Comparison of ENCODE assay signal across 8 cellular contexts in the genomic region with DNA sequence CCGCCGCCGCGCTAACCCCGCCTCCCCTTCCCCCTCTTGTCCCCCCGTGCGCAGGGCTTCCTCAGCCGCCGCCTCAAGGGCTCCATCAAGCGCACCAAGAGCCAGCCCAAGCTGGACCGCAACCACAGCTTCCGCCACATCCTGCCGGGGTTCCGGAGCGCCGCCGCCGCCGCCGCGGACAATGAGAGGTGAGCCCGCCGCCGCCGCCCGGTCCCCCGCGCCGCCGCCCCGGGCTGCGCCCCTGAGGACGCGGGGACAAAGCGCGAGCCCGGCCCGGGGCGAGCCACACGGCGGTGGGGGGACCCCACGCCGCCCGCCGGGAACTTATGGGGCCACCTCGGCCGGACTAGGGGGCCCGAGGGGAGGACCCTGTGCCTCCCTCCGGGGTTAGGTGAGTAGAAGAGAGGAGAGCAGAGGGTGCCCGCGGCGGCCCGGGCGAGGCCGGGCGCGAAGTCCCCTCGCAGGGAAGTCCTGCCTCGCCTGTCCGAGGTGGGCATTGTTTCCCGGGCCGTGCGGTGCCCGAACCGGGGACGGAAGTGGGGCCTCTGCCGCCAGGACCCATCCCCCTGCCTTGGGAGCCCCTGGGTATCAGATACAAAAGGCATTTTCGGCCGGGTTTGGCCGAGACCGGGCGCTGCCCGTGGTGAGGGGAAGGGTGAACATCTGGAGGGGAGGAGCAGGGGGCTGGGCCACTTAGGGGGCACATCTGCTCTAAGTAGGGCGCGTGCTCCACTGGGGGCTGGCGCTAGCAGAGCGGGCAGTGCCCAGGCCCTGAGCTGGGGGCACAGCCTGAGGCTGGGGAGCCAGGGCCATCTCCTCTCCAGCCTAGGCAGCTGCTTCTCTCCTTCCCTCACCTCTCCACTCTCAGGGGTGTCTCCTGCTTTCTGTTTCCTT. TPM values are rescaled to one million over a fixed set of nuclear protein-coding genes. Genes with fewer than 3 reads are reported as not detected.
DNase-seq lines count a peak whose midpoint lies in the region; ATAC-seq lines count a peak whose summit lies in the region.

No MANE protein-coding gene starts in this region.

- H3K27ac Mint-ChIP-seq in activated T-helper 2 cell treated with anti-CD3 and anti-CD28 coated beads, Interferon-gamma antibody, Interleukin-2, Interleukin-4, amounts not matched to agents 10 μg/mL and 5 μg/mL and 100 μg/mL, durations not matched to agents 14 hours and 24 hours and 36 hours: no peak overlapping the region

- H3K9me3 Mint-ChIP-seq in activated T-helper 2 cell treated with anti-CD3 and anti-CD28 coated beads, Interferon-gamma antibody, Interleukin-2, Interleukin-4, amounts not matched to agents 10 μg/mL and 5 μg/mL and 100 μg/mL, durations not matched to agents 14 hours and 24 hours and 36 hours: no peaks in the 10 kb centered on the region

- no peaks in the 10 kb centered on the region for H3K27me3 ChIP-seq in rectal smooth muscle tissue (ENCODE audit: control insufficient read depth, insufficient read depth, low read length)

- peak overlapping the region; percentile 63 for H3K4me3 ChIP-seq in rectal smooth muscle tissue (ENCODE audit: low read length)

- no peaks in the 10 kb centered on the region for H3K36me3 Mint-ChIP-seq in activated T-helper 2 cell treated with anti-CD3 and anti-CD28 coated beads, Interferon-gamma antibody, Interleukin-2, Interleukin-4, amounts not matched to agents 10 μg/mL and 5 μg/mL and 100 μg/mL, durations not matched to agents 14 hours and 24 hours and 36 hours (ENCODE audit: low read depth)

- H3K9ac ChIP-seq in rectal smooth muscle tissue (ENCODE audit: low read length): peak overlapping the region; percentile 3

- ATAC-seq in GM21447 (IDR thresholded peaks at IDR 0.05; ENCODE audit: unreplicated experiment) (peak; percentile 74), Right ventricle myocardium superior (ENCODE audit: poor library complexity) (peak; percentile 21)

- no peak overlapping the region for H3K4me3 Mint-ChIP-seq in activated T-helper 2 cell treated with anti-CD3 and anti-CD28 coated beads, Interferon-gamma antibody, Interleukin-2, Interleukin-4, amounts not matched to agents 10 μg/mL and 5 μg/mL and 100 μg/mL, durations not matched to agents 14 hours and 24 hours and 36 hours (ENCODE audit: low read depth)

- peak; percentile 88 for DNase-seq in Daoy (ENCODE audit: low read depth)
- DNase-seq in NCI-H1417 treated with DMSO at 0.1 percent for 48 hours (lab: John Stamatoyannopoulos, UW): peak; percentile 33
- DNase-seq in activated T-helper 2 cell treated with anti-CD3 and anti-CD28 coated beads, Interferon-gamma antibody, Interleukin-2, Interleukin-4, amounts not matched to agents 10 μg/mL and 5 μg/mL and 100 μg/mL, durations not matched to agents 14 hours and 24 hours and 36 hours (ENCODE audit: low spot score): peak; percentile 59
- peak; percentile 84 for DNase-seq in Right ventricle myocardium superior
- DNase-seq in Ammon's horn (ENCODE audit: low spot score): no peak
- no peak for DNase-seq in dedifferentiated amniotic fluid mesenchymal stem cell (ENCODE audit: extremely low spot score)

- peaks cover 58% of the 10 kb centered on the region for H3K27me3 Mint-ChIP-seq in activated T-helper 2 cell treated with anti-CD3 and anti-CD28 coated beads, Interferon-gamma antibody, Interleukin-2, Interleukin-4, amounts not matched to agents 10 μg/mL and 5 μg/mL and 100 μg/mL, durations not matched to agents 14 hours and 24 hours and 36 hours (ENCODE audit: low read depth)

- H3K4me1 ChIP-seq in rectal smooth muscle tissue (ENCODE audit: control insufficient read depth, insufficient read depth, low read length): peaks cover 7% of the 10 kb centered on the region

- H3K4me1 Mint-ChIP-seq in activated T-helper 2 cell treated with anti-CD3 and anti-CD28 coated beads, Interferon-gamma antibody, Interleukin-2, Interleukin-4, amounts not matched to agents 10 μg/mL and 5 μg/mL and 100 μg/mL, durations not matched to agents 14 hours and 24 hours and 36 hours (ENCODE audit: low read depth): peaks cover 4% of the 10 kb centered on the region

- peak overlapping the region; percentile 55 for H3K27ac ChIP-seq in rectal smooth muscle tissue (ENCODE audit: low read depth, low read length)

- intact Hi-C loops in activated T-helper 2 cell treated with anti-CD3 and anti-CD28 coated beads, Interferon-gamma antibody, Interleukin-2, Interleukin-4, amounts not matched to agents 10 μg/mL and 5 μg/mL and 100 μg/mL, durations not matched to agents 14 hours and 24 hours and 36 hours (cut with micrococcal nuclease): no loop called here
- intact Hi-C loops in Right ventricle myocardium superior (cut with DNase I): loop anchor here (10.0 kb wide), 1 partner anchor 145 kb away; no protein-coding TSS in a partner anchor

- H3K36me3 ChIP-seq in rectal smooth muscle tissue (ENCODE audit: control insufficient read depth, insufficient read depth, low read length): no peaks in the 10 kb centered on the region

RNA-seq across cellular contexts. Expression of a gene that starts 48.1 kb away (rescaled TPM):
- total RNA-seq in Daoy (2014; rRNA removed; shearing (Covaris generic)): 14.3 and 15.9 TPM in 2 replicates
- 0.02 TPM in 1 of 2 replicates, not detected in the other for total RNA-seq in activated T-helper 2 cell treated with anti-CD3 and anti-CD28 coated beads, Interferon-gamma antibody, Interleukin-2, Interleukin-4, amounts not matched to agents 10 μg/mL and 5 μg/mL and 100 μg/mL, durations not matched to agents 14 hours and 24 hours and 36 hours
- total RNA-seq in Right ventricle myocardium superior: 44.7 TPM

Comparison
In these comparisons a context has a peak if more than half of its experiments do, and no peak if none do; other contexts are left out.
1. DNase-seq: peak in Daoy (single experiment), NCI-H1417 treated with DMSO at 0.1 percent for 48 hours (single experiment), activated T-helper 2 cell treated with anti-CD3 and anti-CD28 coated beads, Interferon-gamma antibody, Interleukin-2, Interleukin-4, amounts not matched to agents 10 μg/mL and 5 μg/mL and 100 μg/mL, durations not matched to agents 14 hours and 24 hours and 36 hours (single experiment) and Right ventricle myocardium superior (single experiment); none in Ammon's horn (single experiment) and dedifferentiated amniotic fluid mesenchymal stem cell (single experiment).
2. RNA of a gene that starts 48.1 kb away (total RNA-seq): 44.7 TPM in Right ventricle myocardium superior (single experiment) and 14.3 to 15.9 TPM in Daoy; 0.02 TPM in activated T-helper 2 cell treated with anti-CD3 and anti-CD28 coated beads, Interferon-gamma antibody, Interleukin-2, Interleukin-4, amounts not matched to agents 10 μg/mL and 5 μg/mL and 100 μg/mL, durations not matched to agents 14 hours and 24 hours and 36 hours; every median in the first group is over 10 times any median in the second.